ENCODE assay signal across 8 cellular contexts in the genomic region with DNA sequence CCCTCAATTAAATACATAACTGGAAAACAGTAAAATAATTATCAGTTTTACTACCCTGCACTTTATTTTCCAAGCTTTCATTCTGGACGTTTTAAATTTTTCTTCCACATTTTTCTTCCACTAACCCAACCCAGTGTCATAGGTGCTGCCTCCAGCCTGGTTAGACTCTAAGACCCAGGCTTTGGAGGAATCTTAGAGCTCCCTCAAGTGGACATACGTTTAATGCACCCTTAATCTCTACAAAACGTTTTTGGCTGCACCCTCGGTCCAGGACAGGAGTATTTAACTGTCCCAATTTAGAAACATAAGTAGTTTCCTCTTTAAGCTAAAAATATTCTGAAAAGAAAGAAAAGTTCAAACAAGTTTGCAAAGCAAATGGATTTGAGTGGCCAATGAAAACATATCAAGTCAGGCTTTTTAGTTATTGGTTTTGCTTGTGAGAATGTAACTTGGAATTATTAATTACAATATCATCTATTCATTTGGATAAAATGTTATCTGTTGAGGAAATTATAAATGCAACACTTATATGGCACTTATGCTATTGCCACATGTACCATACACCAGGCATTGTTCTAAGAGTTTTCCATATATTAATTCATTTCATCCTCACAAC. TPM values are rescaled to one million over a fixed set of nuclear protein-coding genes. Genes with fewer than 3 reads are reported as not detected.
DNase-seq lines count a peak whose midpoint lies in the region; ATAC-seq and TF ChIP-seq lines count a peak whose summit lies in the region.

No MANE protein-coding gene starts in this region.

- no peak overlapping the region for H3K9ac ChIP-seq in DND-41 (ENCODE audit: low read depth, low read length)
- no peak overlapping the region for H3K9ac ChIP-seq in OCI-LY1 (ENCODE audit: low read length)
- H3K9ac ChIP-seq in endodermal cell (ENCODE audit: extremely low read depth, low read length, poor library complexity, severe bottlenecking), result no peak overlapping the region

- H3K4me2 ChIP-seq in DND-41 (ENCODE audit: insufficient read depth, low read length) (no peak overlapping the region), OCI-LY1 (ENCODE audit: low read length) (no peak overlapping the region)

- peak; percentile 74; the same call in 2 of the 3 replicates for ATAC-seq in DND-41 (ENCODE audit: insufficient read depth, low read depth)
- ATAC-seq in GM21360 (IDR thresholded peaks at IDR 0.05; ENCODE audit: unreplicated experiment), result peak; percentile 95
- ATAC-seq in HG02840 (IDR thresholded peaks at IDR 0.05; ENCODE audit: low FRiP score, unreplicated experiment), result no peak

- H3K27ac Mint-ChIP-seq in endodermal cell, result no peak overlapping the region

- WGBS in endodermal cell (ENCODE audit: insufficient coverage in 1 of 2, insufficient read length in 1 of 2), 2 experiments, result 11 to 14% methylated on average over 1 to 4 of the region's 4 CpGs

- no peaks in the 10 kb centered on the region for H3K27me3 ChIP-seq in DND-41 (ENCODE audit: insufficient read depth, low read length, poor library complexity)
- no peaks in the 10 kb centered on the region for H3K27me3 ChIP-seq in OCI-LY1 (ENCODE audit: insufficient read depth, low read length)
- H3K27me3 ChIP-seq in endodermal cell (ENCODE audit: control insufficient read depth, insufficient read depth, low read length, poor library complexity, severe bottlenecking), result no peaks in the 10 kb centered on the region

- no peaks in the 10 kb centered on the region for H3F3A ChIP-seq in OCI-LY1 (ENCODE audit: insufficient read depth, low read length)

- H3K36me3 Mint-ChIP-seq in endodermal cell (ENCODE audit: low read depth), result no peaks in the 10 kb centered on the region

- H3K36me3 ChIP-seq in DND-41 (ENCODE audit: insufficient read depth, low read length), result no peaks in the 10 kb centered on the region
- no peaks in the 10 kb centered on the region for H3K36me3 ChIP-seq in OCI-LY1 (ENCODE audit: insufficient read depth, low read length)
- H3K36me3 ChIP-seq in endodermal cell (ENCODE audit: control insufficient read depth, insufficient read depth, low read length), result no peaks in the 10 kb centered on the region

- H3K9me3 Mint-ChIP-seq in endodermal cell, result no peaks in the 10 kb centered on the region

- H3K4me3 ChIP-seq in DND-41 (ENCODE audit: low read depth in 1 of 2, low read length in 2 of 2), result no peak overlapping the region
- H3K4me3 ChIP-seq in OCI-LY1 (ENCODE audit: low read depth, low read length, poor library complexity, severe bottlenecking), result no peak overlapping the region
- H3K4me3 ChIP-seq in endodermal cell (ENCODE audit: low read length), result no peak overlapping the region

- H3K4me1 ChIP-seq in DND-41 (ENCODE audit: insufficient read depth, low read length), result no peaks in the 10 kb centered on the region
- H3K4me1 ChIP-seq in OCI-LY1 (ENCODE audit: insufficient read depth, low read length, severe bottlenecking), result peaks cover 4% of the 10 kb centered on the region
- H3K4me1 ChIP-seq in endodermal cell (ENCODE audit: control insufficient read depth, insufficient read depth, low read length), result no peaks in the 10 kb centered on the region

- H3K27ac ChIP-seq in DND-41 (ENCODE audit: low read length) (no peak overlapping the region), OCI-LY1 (ENCODE audit: low read depth, low read length, poor library complexity, severe bottlenecking) (no peak overlapping the region), endodermal cell (ENCODE audit: low read depth, low read length) (no peak overlapping the region)

- no peaks in the 10 kb centered on the region for H4K20me1 ChIP-seq in DND-41 (ENCODE audit: insufficient read depth, low read length)
- no peaks in the 10 kb centered on the region for H4K20me1 ChIP-seq in OCI-LY1 (ENCODE audit: insufficient read depth, low read length)

- peaks cover 2% of the 10 kb centered on the region for H3K4me1 Mint-ChIP-seq in endodermal cell

- no peaks in the 10 kb centered on the region for H3K9me3 ChIP-seq in DND-41 (ENCODE audit: insufficient read depth, low read length, severe bottlenecking)
- no peaks in the 10 kb centered on the region for H3K9me3 ChIP-seq in OCI-LY1 (ENCODE audit: low read length)
- no peaks in the 10 kb centered on the region for H3K9me3 ChIP-seq in endodermal cell (ENCODE audit: control insufficient read depth, low read length)

- no peak overlapping the region for H3K4me3 Mint-ChIP-seq in endodermal cell

- peak; percentile 15 for DNase-seq in DND-41
- peak; percentile 78 for DNase-seq in HT-29 (ENCODE audit: low spot score)
- peak; percentile 63 for DNase-seq in endodermal cell
- DNase-seq in midbrain (lab: John Stamatoyannopoulos, UW), result peak; percentile 71
- no peak for DNase-seq in DMS79 (lab: John Stamatoyannopoulos, UW)

- no peaks in the 10 kb centered on the region for H3K79me2 ChIP-seq in DND-41 (ENCODE audit: insufficient read depth, low read length)
- H3K79me2 ChIP-seq in OCI-LY1 (ENCODE audit: insufficient read depth, low read length), result no peaks in the 10 kb centered on the region

- no peaks in the 10 kb centered on the region for H3K9me2 ChIP-seq in OCI-LY1 (ENCODE audit: low read depth, low read length)

- H2AFZ ChIP-seq in DND-41 (ENCODE audit: low read depth, low read length), result no peak overlapping the region
- no peak overlapping the region for H2AFZ ChIP-seq in OCI-LY1 (ENCODE audit: low read length)

- TF ChIP-seq CTCF in DND-41 (IDR thresholded peaks at IDR 0.05; ENCODE audit: borderline replicate concordance, extremely low read depth, low read length, poor library complexity, severe bottlenecking) (peak; percentile 68), OCI-LY1 (IDR thresholded peaks at IDR 0.05; ENCODE audit: low read length) (peak; percentile 75), endodermal cell (conservative IDR thresholded peaks at IDR 0.05) (peak; percentile 93)

- no peaks in the 10 kb centered on the region for H3K27me3 Mint-ChIP-seq in endodermal cell (ENCODE audit: insufficient read depth)

RNA-seq across cellular contexts. Expression of a gene that starts 38.9 kb away (rescaled TPM):
- total RNA-seq in HT-29 (2014; rRNA removed; shearing (Covaris generic)), result not detected in 2 replicates
- 1 to 10 TPM; 1.1 TPM for total RNA-seq in endodermal cell
- 167 TPM for polyA plus RNA-seq in endodermal cell (2013, experiment 1 of 2)
- polyA plus RNA-seq in endodermal cell (2013, experiment 2 of 2), result 172 TPM
